Comparison of ENCODE assay signal across 14 cellular contexts in the genomic region with DNA sequence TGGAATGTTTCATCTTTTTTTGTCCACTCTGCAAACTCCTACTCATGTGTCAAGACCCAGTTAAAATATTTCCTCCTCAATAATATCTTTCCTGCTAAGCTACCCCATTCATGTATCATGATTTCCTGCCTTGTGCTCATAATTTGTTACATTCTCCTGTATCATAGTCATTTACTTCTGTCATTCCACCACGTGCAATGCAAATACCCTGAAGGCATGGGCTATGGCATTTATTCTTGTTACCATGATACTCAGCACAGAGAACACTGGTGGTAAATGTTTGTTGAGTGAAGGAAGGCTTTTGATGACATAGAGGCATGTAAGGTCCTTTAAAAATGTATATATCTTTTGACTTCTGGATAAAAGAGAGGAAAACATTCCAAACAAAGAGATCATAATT. TPM values are rescaled to one million over a fixed set of nuclear protein-coding genes. Genes with fewer than 3 reads are reported as not detected.
DNase-seq lines count a peak whose midpoint lies in the region; TF ChIP-seq lines count a peak whose summit lies in the region.
"Not testable (repeated sequence)": the region's sequence is repeated elsewhere in the genome, so short reads cannot be mapped to it uniquely, and the experiment has no call there.
"Had no signal": no experiment of that assay in that cellular context is flagged by ENCODE, and none has a peak within 500 bp of the region (broad histone marks: within the 10 kb centered on the region; RNA-seq: fewer than 3 reads in every experiment).

No MANE protein-coding gene starts in this region.

- peak; percentile 69 for DNase-seq in HCEC 1CT
- peak; percentile 85 for DNase-seq in NCI-H226
- DNase-seq in SK-N-SH; smooth muscle cell (lab: John Stamatoyannopoulos, UW; ENCODE audit: unreplicated experiment): not testable (repeated sequence)
- DNase-seq in mammary epithelial cell = peak; percentile 84
- peak; percentile 8 for DNase-seq in fibroblast of pulmonary artery (ENCODE audit: low read depth)
- DNase-seq in lung microvascular endothelial cell (ENCODE audit: low read depth in 2 of 2) = peak; percentile 35 to 46

- not testable (repeated sequence) for BruUV-seq in mammary epithelial cell (replicated peaks; lab: Mats Ljungman, UMichigan)

- WGBS in SK-N-SH (ENCODE audit: low lambda C conversion rate) = 2% methylated on average over 1 of the region's 1 CpG
- 0% methylated on average over 1 of the region's 1 CpG for WGBS in mammary epithelial cell (ENCODE audit: low coverage, missing lambda C conversion rate)
- 11% methylated on average over 1 of the region's 1 CpG for WGBS in smooth muscle cell (ENCODE audit: low lambda C conversion rate)

- not testable (repeated sequence) for H3K4me3 ChIP-seq in BLaER1 treated with 17β-estradiol and CSF1 and Interleukin-3, amounts not matched to agents 10 nM and 100 nM; SK-N-SH (ENCODE audit: low read depth in 2 of 2, low read length in 1 of 2); mammary epithelial cell (replicated peaks in 1 of 3; ENCODE audit: insufficient read depth in 1 of 3, low read depth in 2 of 3, low read length in 3 of 3); fibroblast of pulmonary artery (replicated peaks; ENCODE audit: low read depth, low read length); smooth muscle cell

- H3K9me2 ChIP-seq in SK-N-SH = not testable (repeated sequence)

- not testable (repeated sequence) for H3F3A ChIP-seq in SK-N-SH (replicated peaks; ENCODE audit: insufficient read depth); smooth muscle cell (ENCODE audit: low read depth)

- in situ Hi-C loops in mammary epithelial cell (cut with MboI; ENCODE audit: low sequenced_read_pairs in 2 of 2) = not testable (repeated sequence)

- not testable (repeated sequence) for H4K20me1 ChIP-seq in BLaER1 treated with 17β-estradiol and CSF1 and Interleukin-3, amounts not matched to agents 10 nM and 100 nM; SK-N-SH (ENCODE audit: insufficient read depth); mammary epithelial cell (ENCODE audit: insufficient read depth, low read length); smooth muscle cell (ENCODE audit: low read depth)

- not testable (repeated sequence) for TF ChIP-seq CTCF in SK-N-SH (IDR thresholded peaks at IDR 0.05); mammary epithelial cell (conservative IDR thresholded peaks at IDR 0.05 in 1 of 2, IDR thresholded peaks at IDR 0.05 in 1 of 2; ENCODE audit: extremely low read depth in 1 of 2, insufficient read depth in 1 of 2, low read depth in 1 of 2, low read length in 2 of 2); fibroblast of pulmonary artery (IDR thresholded peaks at IDR 0.05; ENCODE audit: low read length, missing control alignments); smooth muscle cell (IDR thresholded peaks at IDR 0.05; ENCODE audit: borderline replicate concordance, insufficient read depth, poor library complexity, severe bottlenecking)

- peaks cover 9 to 11% (median 11%) of the 10 kb centered on the region in 10 experiments for H3K4me1 ChIP-seq in BLaER1 treated with 17β-estradiol and CSF1 and Interleukin-3, amounts not matched to agents 10 nM and 100 nM
- H3K4me1 ChIP-seq in SK-N-SH (ENCODE audit: control insufficient read depth in 1 of 2, insufficient read depth in 2 of 2, low read depth in 1 of 2, low read length in 1 of 2); smooth muscle cell (ENCODE audit: low read depth): not testable (repeated sequence)
- H3K4me1 ChIP-seq in mammary epithelial cell (ENCODE audit: insufficient read depth, low read length) = peaks cover 14% of the 10 kb centered on the region

- not testable (repeated sequence) for H3K9ac ChIP-seq in BLaER1 treated with 17β-estradiol and CSF1 and Interleukin-3, amounts not matched to agents 10 nM and 100 nM; SK-N-SH; mammary epithelial cell (ENCODE audit: insufficient read depth, low read length); smooth muscle cell (ENCODE audit: low read depth)

- intact Hi-C loops in mammary epithelial cell (cut with micrococcal nuclease) = loop anchor here (1.0 to 5.0 kb wide), 3 partner anchors 39 to 184 kb away; partner anchors contain the start of genes KRTAP2-3 and KRTAP4-6

- not testable (repeated sequence) for H3K27ac ChIP-seq in BLaER1 treated with 17β-estradiol and CSF1 and Interleukin-3, amounts not matched to agents 10 nM and 100 nM; SK-N-SH (ENCODE audit: low read depth in 2 of 2, low read length in 1 of 2)
- peak overlapping the region; percentile 66 for H3K27ac ChIP-seq in mammary epithelial cell (ENCODE audit: insufficient read depth, low read depth, low read length)
- peak overlapping the region; percentile 62 for H3K27ac ChIP-seq in smooth muscle cell (ENCODE audit: low read depth)

- CTCF ChIA-PET in SK-N-SH (lab: Yijun Ruan, JAX); mammary epithelial cell (lab: Charles Lee; ENCODE audit: low non-redundant PET): not testable (repeated sequence)

- TF ChIP-seq EP300 in SK-N-SH (IDR thresholded peaks at IDR 0.05; ENCODE audit: borderline replicate concordance in 1 of 2, low read depth in 1 of 2, low read length in 1 of 2) = not testable (repeated sequence)

- not testable (repeated sequence) for H3K9me3 ChIP-seq in BLaER1 treated with 17β-estradiol and CSF1 and Interleukin-3, amounts not matched to agents 10 nM and 100 nM (replicated peaks in 1 of 11); SK-N-SH; mammary epithelial cell (replicated peaks; ENCODE audit: insufficient read depth, low read length); smooth muscle cell (replicated peaks; ENCODE audit: low read depth)

- H3K27me3 ChIP-seq in BLaER1 treated with 17β-estradiol and CSF1 and Interleukin-3, amounts not matched to agents 10 nM and 100 nM; SK-N-SH (ENCODE audit: insufficient read depth); mammary epithelial cell (ENCODE audit: insufficient read depth, low read length); smooth muscle cell (ENCODE audit: low read depth): not testable (repeated sequence)

- 0 out of 2 replicates have a peak overlapping the region, but pooled peaks have one; percentile 1 for H2AFZ ChIP-seq in SK-N-SH (ENCODE audit: low read depth)
- not testable (repeated sequence) for H2AFZ ChIP-seq in mammary epithelial cell (ENCODE audit: low read depth, low read length); smooth muscle cell (ENCODE audit: low read depth)

- H3K79me2 ChIP-seq in SK-N-SH (ENCODE audit: insufficient read depth); mammary epithelial cell (ENCODE audit: insufficient read depth, low read length); smooth muscle cell (ENCODE audit: low read depth): not testable (repeated sequence)

- TF ChIP-seq RAD21 in SK-N-SH (IDR thresholded peaks at IDR 0.05; ENCODE audit: low read length) = not testable (repeated sequence)

- POLR2A ChIA-PET in SK-N-SH (lab: Yijun Ruan, JAX) = not testable (repeated sequence)

- peak overlapping the region in 9 of 11 experiments; percentile 34 to 72 (median 46); a peak in 14 of 22 replicates for H3K4me2 ChIP-seq in BLaER1 treated with 17β-estradiol and CSF1 and Interleukin-3, amounts not matched to agents 10 nM and 100 nM
- not testable (repeated sequence) for H3K4me2 ChIP-seq in SK-N-SH; mammary epithelial cell (ENCODE audit: insufficient read depth, low read depth, low read length)
- peak overlapping the region; percentile 61 for H3K4me2 ChIP-seq in smooth muscle cell

- dilution Hi-C loops in mammary epithelial cell (cut with HindIII; ENCODE audit: low sequenced_read_pairs) = not testable (repeated sequence)

- not testable (repeated sequence) for H3K36me3 ChIP-seq in BLaER1 treated with 17β-estradiol and CSF1 and Interleukin-3, amounts not matched to agents 10 nM and 100 nM; SK-N-SH (replicated peaks in 1 of 2; ENCODE audit: control insufficient read depth in 1 of 2, insufficient read depth in 2 of 2, low read length in 1 of 2); mammary epithelial cell (ENCODE audit: insufficient read depth, low read length); smooth muscle cell (ENCODE audit: low read depth)

RNA-seq across cellular contexts. Expression of gene KRTAP4-8, which starts 1.7 kb away (rescaled TPM):
- polyA plus RNA-seq in SK-N-SH (2012; rRNA removed) = not detected in 2 replicates
- not detected in 2 replicates for polyA plus RNA-seq in SK-N-SH (2012; cell fraction: cytosol; rRNA removed)
- polyA plus RNA-seq in SK-N-SH (2012; cell fraction: nucleus; rRNA removed) = 0.04 and 0.08 TPM in 2 replicates
- total RNA-seq in mammary epithelial cell = not detected
- polyA plus RNA-seq in mammary epithelial cell = not detected
- not detected for polyA minus RNA-seq in mammary epithelial cell
- not detected in 2 replicates for total RNA-seq in lung microvascular endothelial cell
- not detected in 2 replicates for total RNA-seq in smooth muscle cell
- 0.56 TPM in 1 of 2 replicates, not detected in the other for polyA plus RNA-seq in smooth muscle cell
- total RNA-seq: activated CD4-positive, alpha-beta T cell treated with anti-CD3 and anti-CD28 coated beads, Interleukin-2, amount 10 ng/mL, durations not matched to agents 7 days and 5 days; adrenal gland; cardiac septum; gastroesophageal sphincter; progenitor cell of endocrine pancreas had no signal
- polyA plus RNA-seq: adrenal gland had no signal

RNA-seq across cellular contexts. Expression of gene KRTAP4-16, which starts 2.3 kb away (rescaled TPM):
- polyA plus RNA-seq in SK-N-SH (2012; rRNA removed) (not detected in 2 replicates), mammary epithelial cell (not detected), smooth muscle cell (not detected in 2 replicates)
- not detected in 2 replicates for polyA plus RNA-seq in SK-N-SH (2012; cell fraction: cytosol; rRNA removed)
- not detected in 2 replicates for polyA plus RNA-seq in SK-N-SH (2012; cell fraction: nucleus; rRNA removed)
- total RNA-seq in mammary epithelial cell (not detected), lung microvascular endothelial cell (not detected in 2 replicates), smooth muscle cell (not detected in 2 replicates)
- not detected for polyA minus RNA-seq in mammary epithelial cell
- total RNA-seq: activated CD4-positive, alpha-beta T cell treated with anti-CD3 and anti-CD28 coated beads, Interleukin-2, amount 10 ng/mL, durations not matched to agents 7 days and 5 days; adrenal gland; cardiac septum; gastroesophageal sphincter; lower leg skin; progenitor cell of endocrine pancreas had no signal
- polyA plus RNA-seq: adrenal gland had no signal

RNA-seq across cellular contexts. Expression of gene KRTAP4-9, which starts 5.5 kb away (rescaled TPM):
- polyA plus RNA-seq in SK-N-SH (2012; rRNA removed) (not detected in 2 replicates), mammary epithelial cell (not detected), smooth muscle cell (not detected in 2 replicates)
- not detected in 2 replicates for polyA plus RNA-seq in SK-N-SH (2012; cell fraction: cytosol; rRNA removed)
- not detected in 2 replicates for polyA plus RNA-seq in SK-N-SH (2012; cell fraction: nucleus; rRNA removed)
- total RNA-seq in mammary epithelial cell (not detected), lung microvascular endothelial cell (not detected in 2 replicates), smooth muscle cell (1.7 TPM in 1 of 2 replicates, not detected in the other)
- not detected for polyA minus RNA-seq in mammary epithelial cell
- total RNA-seq: activated CD4-positive, alpha-beta T cell treated with anti-CD3 and anti-CD28 coated beads, Interleukin-2, amount 10 ng/mL, durations not matched to agents 7 days and 5 days; adrenal gland; cardiac septum; gastroesophageal sphincter; progenitor cell of endocrine pancreas had no signal
- polyA plus RNA-seq: adrenal gland had no signal

RNA-seq across cellular contexts. Expression of gene KRTAP4-7, which starts 15.7 kb away (rescaled TPM):
- polyA plus RNA-seq in SK-N-SH (2012; rRNA removed) = not detected in 2 replicates
- polyA plus RNA-seq in SK-N-SH (2012; cell fraction: cytosol; rRNA removed) = not detected in 2 replicates
- polyA plus RNA-seq in SK-N-SH (2012; cell fraction: nucleus; rRNA removed) = not detected in 2 replicates
- not detected for total RNA-seq in mammary epithelial cell
- not detected for polyA plus RNA-seq in mammary epithelial cell
- polyA minus RNA-seq in mammary epithelial cell = not detected
- not detected in 2 replicates for total RNA-seq in lung microvascular endothelial cell
- total RNA-seq in smooth muscle cell = not detected in 2 replicates
- polyA plus RNA-seq in smooth muscle cell = not detected in 2 replicates
- total RNA-seq: activated CD4-positive, alpha-beta T cell treated with anti-CD3 and anti-CD28 coated beads, Interleukin-2, amount 10 ng/mL, durations not matched to agents 7 days and 5 days; adrenal gland; cardiac septum; gastroesophageal sphincter; progenitor cell of endocrine pancreas had no signal
- polyA plus RNA-seq: adrenal gland had no signal

RNA-seq across cellular contexts. Expression of gene KRTAP4-11, which starts 18.5 kb away (rescaled TPM):
- not detected in 2 replicates for polyA plus RNA-seq in SK-N-SH (2012; rRNA removed)
- polyA plus RNA-seq in SK-N-SH (2012; cell fraction: cytosol; rRNA removed) = not detected in 2 replicates
- not detected in 2 replicates for polyA plus RNA-seq in SK-N-SH (2012; cell fraction: nucleus; rRNA removed)
- total RNA-seq in mammary epithelial cell = not detected
- polyA plus RNA-seq in mammary epithelial cell = not detected
- polyA minus RNA-seq in mammary epithelial cell = not detected
- not detected in 2 replicates for total RNA-seq in lung microvascular endothelial cell
- total RNA-seq in smooth muscle cell = not detected in 2 replicates
- polyA plus RNA-seq in smooth muscle cell = not detected in 2 replicates
- total RNA-seq: activated CD4-positive, alpha-beta T cell treated with anti-CD3 and anti-CD28 coated beads, Interleukin-2, amount 10 ng/mL, durations not matched to agents 7 days and 5 days; adrenal gland; cardiac septum; gastroesophageal sphincter; progenitor cell of endocrine pancreas had no signal
- polyA plus RNA-seq: adrenal gland had no signal
